ENCODE assay signal across 24 cellular contexts in the genomic region with DNA sequence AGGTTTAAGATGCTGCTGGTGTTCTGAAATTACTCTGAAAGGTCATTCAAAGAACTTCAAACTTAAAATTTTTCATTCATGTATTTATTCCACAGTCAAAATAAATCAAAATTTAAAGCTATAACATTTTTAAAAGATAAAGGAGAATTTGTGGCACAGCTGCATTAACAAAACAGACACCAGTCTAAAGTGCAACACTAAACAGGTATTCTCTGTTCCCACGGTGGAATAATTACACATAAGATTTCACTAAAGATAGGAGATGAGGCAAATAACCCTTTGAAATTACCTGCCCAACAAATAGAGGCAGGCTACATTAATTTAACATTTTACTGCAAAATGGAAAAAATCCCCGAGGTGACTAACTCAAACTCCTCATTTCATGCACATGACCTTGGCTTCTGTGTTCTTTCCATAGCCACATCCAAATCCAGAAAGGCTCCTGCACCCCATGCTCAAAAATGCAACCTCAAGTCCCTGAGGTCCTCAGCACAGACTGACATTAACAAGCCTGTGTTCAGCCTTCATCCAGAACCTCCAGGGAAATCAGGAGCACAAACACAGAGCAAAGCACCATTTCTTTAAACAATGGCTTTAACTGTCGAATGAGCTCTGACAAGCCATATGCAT. TPM values are rescaled to one million over a fixed set of nuclear protein-coding genes. Genes with fewer than 3 reads are reported as not detected.
A peak's percentile ranks its signal among the peaks of the same experiment; 100 is the strongest.
DNase-seq lines count a peak whose midpoint lies in the region; ATAC-seq, FAIRE-seq and TF ChIP-seq lines count a peak whose summit lies in the region.
"Had no signal": no experiment of that assay in that cellular context is flagged by ENCODE, and none has a peak within 500 bp of the region (broad histone marks: within the 10 kb centered on the region; RNA-seq: fewer than 3 reads in every experiment).

No MANE protein-coding gene starts in this region.

- H3K9me2 ChIP-seq in OCI-LY7 (ENCODE audit: insufficient read depth, low read length) = no peaks in the 10 kb centered on the region

- no peak overlapping the region for H3K27ac Mint-ChIP-seq in Caco-2 (ENCODE audit: unreplicated experiment)
- H3K27ac Mint-ChIP-seq: B cell; GM23338; T-helper 1 cell treated with Interleukin-12 subunit alpha and Interleukin-12 subunit beta and Interleukin-4 antibody, amounts not matched to agents 30 μg/mL and 1 μg/mL, for 36 hours had no signal

- H3K4me1 ChIP-seq in Caco-2 (no peaks in the 10 kb centered on the region), OCI-LY7 (ENCODE audit: insufficient read depth, low read length, poor library complexity, severe bottlenecking) (no peaks in the 10 kb centered on the region), GM12878 (ENCODE audit: control insufficient read depth, insufficient read depth, low read length) (no peaks in the 10 kb centered on the region), liver (ENCODE audit: control insufficient read depth in 4 of 4, insufficient read depth in 4 of 4, low read length in 3 of 4) (peaks cover 16 to 80% (median 69%) of the 10 kb centered on the region in 4 donors)
- H3K4me1 ChIP-seq: HAP-1 had no signal

- H3K36me3 Mint-ChIP-seq in Caco-2 (ENCODE audit: insufficient read depth, unreplicated experiment) = peaks cover 45% of the 10 kb centered on the region

- WGBS in GM12878 (ENCODE audit: insufficient coverage, insufficient replicate concordance, low lambda C conversion rate, missing lambda C conversion rate) = 96% methylated on average over 3 of the region's 3 CpGs
- WGBS in liver = 49% methylated on average over 3 of the region's 3 CpGs

- POLR2A ChIA-PET in Caco-2 (lab: Charles Lee) (no interaction called here), OCI-LY7 (lab: Charles Lee) (no interaction called here), GM12878 (lab: Charles Lee) (no interaction called here)

- H3K4me2 ChIP-seq in OCI-LY7 (ENCODE audit: low read length) (no peak overlapping the region), GM12878 (ENCODE audit: control insufficient read depth, insufficient read depth) (no peak overlapping the region)
- H3K4me2 ChIP-seq: GM23338 had no signal

- ATAC-seq in GM12878 = no peak
- ATAC-seq in activated CD4-positive, CD25-positive, alpha-beta regulatory T cell treated with anti-CD3 and anti-CD28 coated beads, Interleukin-2, amount 50 U/mL, for 24 hours = no peak
- ATAC-seq: GM23338 had no signal

- peaks cover 30% of the 10 kb centered on the region for H3K79me2 ChIP-seq in OCI-LY7 (ENCODE audit: insufficient read depth, low read depth, low read length)
- peaks cover 19% of the 10 kb centered on the region for H3K79me2 ChIP-seq in GM12878 (ENCODE audit: control insufficient read depth, insufficient read depth, low read length)

- RAD21 ChIA-PET in GM12878 (lab: Charles Lee; ENCODE audit: unreplicated experiment) = no interaction called here

- H3K9me3 ChIP-seq in Caco-2 (no peaks in the 10 kb centered on the region), OCI-LY7 (ENCODE audit: low read length) (no peaks in the 10 kb centered on the region), GM12878 (replicated peaks; ENCODE audit: control insufficient read depth, insufficient read depth, low read length) (no peaks in the 10 kb centered on the region), liver (ENCODE audit: control insufficient read depth in 4 of 4, low read length in 3 of 4) (no peaks in the 10 kb centered on the region), WERI-Rb-1 (ENCODE audit: severe bottlenecking) (no peaks in the 10 kb centered on the region)
- H3K9me3 ChIP-seq: HAP-1 had no signal

- TF ChIP-seq POLR2A in GM12878 (IDR thresholded peaks at IDR 0.05; ENCODE audit: low read depth, low read length) = no peak

- intact Hi-C loops in Caco-2 (cut with micrococcal nuclease; ENCODE audit: unreplicated experiment) = no loop called here
- intact Hi-C loops in OCI-LY7 (cut with micrococcal nuclease; ENCODE audit: unreplicated experiment) = no loop called here
- intact Hi-C loops in GM12878 (cut with micrococcal nuclease; ENCODE audit: unreplicated experiment) = no loop called here

- no peaks in the 10 kb centered on the region for H3K9me3 Mint-ChIP-seq in Caco-2 (ENCODE audit: unreplicated experiment)
- H3K9me3 Mint-ChIP-seq: CD14-positive monocyte; GM23338; T-helper 1 cell treated with Interleukin-12 subunit alpha and Interleukin-12 subunit beta and Interleukin-4 antibody, amounts not matched to agents 30 μg/mL and 1 μg/mL, for 36 hours had no signal

- no peaks in the 10 kb centered on the region for H3K27me3 Mint-ChIP-seq in Caco-2 (ENCODE audit: insufficient read depth, unreplicated experiment)
- H3K27me3 Mint-ChIP-seq: B cell had no signal

- H2AFZ ChIP-seq in OCI-LY7 (ENCODE audit: low read length) = no peak overlapping the region
- no peak overlapping the region for H2AFZ ChIP-seq in GM12878 (ENCODE audit: control insufficient read depth, low read depth, low read length)
- H2AFZ ChIP-seq: GM23338 had no signal

- TF ChIP-seq CTCF in Caco-2 (IDR thresholded peaks at IDR 0.05; ENCODE audit: insufficient read depth in 1 of 2, low read depth in 1 of 2, low read length in 1 of 2, severe bottlenecking in 1 of 2, unreplicated experiment in 1 of 2) (no peak), OCI-LY7 (conservative IDR thresholded peaks at IDR 0.05; ENCODE audit: low read length) (no peak), GM12878 (IDR thresholded peaks at IDR 0.05 in 2 of 3, conservative IDR thresholded peaks at IDR 0.05 in 1 of 3; ENCODE audit: control insufficient read depth in 2 of 3, extremely low read depth in 1 of 3, insufficient read depth in 1 of 3, low read depth in 3 of 3, low read length in 3 of 3) (no peak), liver (IDR thresholded peaks at IDR 0.05; ENCODE audit: low read depth, low read length, missing input control) (no peak), WERI-Rb-1 (IDR thresholded peaks at IDR 0.05; ENCODE audit: low read depth, low read length) (no peak)

- H3K36me3 ChIP-seq in Caco-2 (ENCODE audit: control insufficient read depth, insufficient read depth, low read length) (no peaks in the 10 kb centered on the region; the same call in 1 of the 2 replicates), OCI-LY7 (ENCODE audit: insufficient read depth, low read length) (peaks cover 79% of the 10 kb centered on the region), GM12878 (ENCODE audit: control insufficient read depth in 2 of 2, insufficient read depth in 2 of 2, low read length in 1 of 2) (peaks cover 2 to 15% of the 10 kb centered on the region in 2 experiments), liver (ENCODE audit: control insufficient read depth in 4 of 4, insufficient read depth in 3 of 4, low read depth in 1 of 4, low read length in 3 of 4) (peaks cover 0 to 5% (median 4%) of the 10 kb centered on the region in 4 donors), WERI-Rb-1 (peaks cover 52% of the 10 kb centered on the region)

- in situ Hi-C loops in GM12878 (cut with MboI) = no loop called here

- no peak for TF ChIP-seq EP300 in GM12878 (IDR thresholded peaks at IDR 0.05; ENCODE audit: borderline replicate concordance in 1 of 2, control insufficient read depth in 1 of 2, low read depth in 2 of 2, low read length in 2 of 2)

- H3K27me3 ChIP-seq in Caco-2 (replicated peaks; ENCODE audit: control insufficient read depth, insufficient read depth, low read length) = no peaks in the 10 kb centered on the region
- no peaks in the 10 kb centered on the region for H3K27me3 ChIP-seq in GM12878 (replicated peaks in 1 of 2; ENCODE audit: control insufficient read depth in 2 of 2, insufficient read depth in 2 of 2, low read length in 1 of 2)
- H3K27me3 ChIP-seq in liver (ENCODE audit: control insufficient read depth in 4 of 4, insufficient read depth in 4 of 4, low read length in 3 of 4) = no peaks in the 10 kb centered on the region
- no peaks in the 10 kb centered on the region for H3K27me3 ChIP-seq in WERI-Rb-1 (ENCODE audit: insufficient read depth, low read depth, severe bottlenecking)

- H3K27ac ChIP-seq in OCI-LY7 (ENCODE audit: low read depth, low read length, poor library complexity, severe bottlenecking) (no peak overlapping the region), GM12878 (ENCODE audit: control insufficient read depth, insufficient read depth) (no peak overlapping the region), liver (ENCODE audit: low read depth in 1 of 2, low read length in 2 of 2) (no peak overlapping the region), WERI-Rb-1 (no peak overlapping the region)

- SMC1A ChIA-PET in GM12878 (lab: Charles Lee; ENCODE audit: uncharacterized antibody, unreplicated experiment) = no interaction called here

- H3K4me3 ChIP-seq in Caco-2 (ENCODE audit: low read depth, low read length) = no peak overlapping the region
- no peak overlapping the region for H3K4me3 ChIP-seq in OCI-LY7 (ENCODE audit: low read depth, low read length, poor library complexity, severe bottlenecking)
- no peak overlapping the region for H3K4me3 ChIP-seq in GM12878
- H3K4me3 ChIP-seq in liver (ENCODE audit: low read depth in 1 of 3, low read length in 3 of 3) = no peak overlapping the region
- no peak overlapping the region for H3K4me3 ChIP-seq in WERI-Rb-1 (ENCODE audit: low read depth, low read length)
- H3K4me3 ChIP-seq: GM23338, HAP-1 had no signal

- BruUV-seq in Caco-2 (replicated peaks; lab: Mats Ljungman, UMichigan) (TSS peak; percentile 65), OCI-LY7 (replicated peaks; lab: Mats Ljungman, UMichigan) (TSS peak; percentile 56), GM12878 (replicated peaks; lab: Mats Ljungman, UMichigan) (TSS peak; percentile 61)

- H3K4me1 Mint-ChIP-seq in Caco-2 (ENCODE audit: low read depth, unreplicated experiment) = no peaks in the 10 kb centered on the region

- no peak overlapping the region for H3K4me3 Mint-ChIP-seq in Caco-2 (ENCODE audit: unreplicated experiment)
- H3K4me3 Mint-ChIP-seq: B cell; CD14-positive monocyte; GM23338; T-helper 1 cell treated with Interleukin-12 subunit alpha and Interleukin-12 subunit beta and Interleukin-4 antibody, amounts not matched to agents 30 μg/mL and 1 μg/mL, for 36 hours had no signal

- TF ChIP-seq RAD21 in GM12878 (IDR thresholded peaks at IDR 0.05; ENCODE audit: insufficient read depth, low read depth, low read length) (no peak), liver (IDR thresholded peaks at IDR 0.05) (no peak)

- CTCF ChIA-PET in Caco-2 (lab: Charles Lee) (no interaction called here), OCI-LY7 (lab: Charles Lee; ENCODE audit: unreplicated experiment) (no interaction called here), GM12878 (lab: Yijun Ruan, JAX) (interaction anchor here (0.6 to 1.0 kb wide), 2 partner anchors 258 to 322 kb away, joined by 3 read pairs; no protein-coding TSS in a partner anchor)

- FAIRE-seq in GM12878 (lab: Jason Lieb, UNC) = peak; percentile 56
- FAIRE-seq: A204.1 had no signal

- no peak for DNase-seq in Caco-2
- DNase-seq in OCI-LY7 (ENCODE audit: low spot score) = no peak
- DNase-seq in GM12878 (ENCODE audit: low read depth, low spot score) = no peak
- DNase-seq in GM19238 (ENCODE audit: insufficient read length, low spot score) = no peak
- DNase-seq in WERI-Rb-1 = no peak
- DNase-seq: EL, GF-D8, MM.1S, NCI-H1092, NCI-H1436 treated with DMSO at 0.1 percent for 48 hours, NCI-H1930, NCI-H345, NCI-H524, OCI-M1, RPMI8226, SHP77 had no signal

- no peak overlapping the region for H3K9ac ChIP-seq in GM12878 (ENCODE audit: control insufficient read depth, insufficient read depth, low read length)
- no peak overlapping the region for H3K9ac ChIP-seq in liver (ENCODE audit: low read depth in 1 of 2, low read length in 2 of 2)

- H4K20me1 ChIP-seq in OCI-LY7 (ENCODE audit: insufficient read depth, low read length) (peaks cover 3% of the 10 kb centered on the region; the same call in 1 of the 2 replicates), GM12878 (ENCODE audit: control insufficient read depth, insufficient read depth) (no peaks in the 10 kb centered on the region)

RNA-seq across cellular contexts. Expression of gene COX7A2L, which starts 10.5 kb away (rescaled TPM):
- 117 and 125 TPM in 2 replicates for total RNA-seq in Caco-2 (2022)
- total RNA-seq in OCI-LY7 (2014; rRNA removed; shearing (Covaris generic)) = 121 and 130 TPM in 2 replicates
- total RNA-seq in OCI-LY7 (2022) = 118 and 152 TPM in 2 replicates
- total RNA-seq in GM12878 (2013; cell fraction: nucleolus; rRNA removed) = 40.1 and 41.7 TPM in 2 replicates
- 173 and 205 TPM in 2 replicates for total RNA-seq in GM12878 (2014; rRNA removed)
- 182 and 184 TPM in 2 replicates for total RNA-seq in GM12878 (2014; rRNA removed; fragmentation: Illumina TruSeq; extraction: Trizol)
- 134 and 138 TPM in 2 replicates for total RNA-seq in GM12878 (2021)
- 245 TPM for polyA plus RNA-seq in GM12878 (2011; ENCODE audit: low read depth)
- polyA plus RNA-seq in GM12878 (2011; rRNA removed) = 253 and 294 TPM in 2 replicates
- 126 and 196 TPM in 2 replicates for polyA plus RNA-seq in GM12878 (2011; cell fraction: cytosol; rRNA removed)
- 70.5 and 73.1 TPM in 2 replicates for polyA plus RNA-seq in GM12878 (2011; cell fraction: nucleus; rRNA removed)
- 172 and 186 TPM in 2 replicates for polyA plus RNA-seq in GM12878 (2012)
- 226 and 246 TPM in 2 replicates for polyA plus RNA-seq in GM12878 (2014; fragmentation: Illumina TruSeq; extraction: Trizol)
- polyA plus RNA-seq in GM12878 (2014; fragmentation: Nextera tagmentation; extraction: Ambion mirVana) = 100 to 1,000 TPM; 432 to 532 TPM
- polyA plus RNA-seq in GM12878 (2014; rRNA removed) = 156 and 169 TPM in 2 replicates
- 100 to 1,000 TPM; 219 to 230 TPM for polyA plus RNA-seq in GM12878 (2016; fragmentation: Nextera tagmentation; extraction: Ambion mirVana)
- 68.2 and 79.7 TPM in 2 replicates for polyA minus RNA-seq in GM12878 (2011; rRNA and poly(A)+ RNA removed)
- 23.1 and 32.0 TPM in 2 replicates for polyA minus RNA-seq in GM12878 (2011; cell fraction: cytosol; rRNA and poly(A)+ RNA removed)
- 15.2 and 19.4 TPM in 2 replicates for polyA minus RNA-seq in GM12878 (2011; cell fraction: nucleus; rRNA and poly(A)+ RNA removed)
- 100 to 1,000 TPM in 1 of 2 donors, 10 to 100 TPM in 1; 55.0 to 102 TPM for total RNA-seq in liver
- polyA plus RNA-seq in liver = 10 to 100 TPM; 62.5 to 91.4 TPM
